In the genomic region with DNA sequence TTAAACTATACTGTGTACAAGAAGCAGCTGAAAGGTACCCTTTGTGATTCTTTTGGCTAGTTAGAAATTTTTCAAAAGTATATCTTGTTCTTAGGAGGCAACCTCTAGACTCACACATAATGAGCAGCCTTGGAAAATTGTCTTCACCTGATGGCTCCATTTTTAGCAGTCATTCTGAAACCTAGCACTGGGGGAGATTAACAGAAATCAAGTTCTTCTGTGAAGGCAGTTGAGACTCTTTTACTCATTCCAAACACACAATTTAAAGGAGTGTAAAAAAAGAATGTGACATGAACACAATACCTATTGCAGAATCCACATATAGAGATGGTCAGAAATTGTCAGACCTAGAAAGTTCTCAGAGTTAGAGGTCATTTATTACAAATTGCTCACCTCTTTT, we compare ENCODE assay signal across 15 cellular contexts.
DNase-seq lines count a peak whose midpoint lies in the region; ATAC-seq and TF ChIP-seq lines count a peak whose summit lies in the region.
"Had no signal": no experiment of that assay in that cellular context is flagged by ENCODE, and none has a peak within 500 bp of the region (broad histone marks: within the 10 kb centered on the region; RNA-seq: fewer than 3 reads in every experiment).

No MANE protein-coding gene starts in this region.

- H3K4me3 Mint-ChIP-seq in CD4-positive, alpha-beta T cell, result peak overlapping the region; percentile 3
- peak overlapping the region; percentile 9 for H3K4me3 Mint-ChIP-seq in activated T-helper 1 cell treated with anti-CD3 and anti-CD28 coated beads, Interleukin-12 subunit alpha, Interleukin-12 subunit beta, Interleukin-2, Interleukin-4 antibody, amounts not matched to agents 30 ng/mL and 10 ng/mL and 1 ng/mL, durations not matched to agents 14 hours and 24 hours and 36 hours

- H3K27me3 Mint-ChIP-seq in CD4-positive, alpha-beta T cell, result no peaks in the 10 kb centered on the region
- no peaks in the 10 kb centered on the region for H3K27me3 Mint-ChIP-seq in activated T-helper 1 cell treated with anti-CD3 and anti-CD28 coated beads, Interleukin-12 subunit alpha, Interleukin-12 subunit beta, Interleukin-2, Interleukin-4 antibody, amounts not matched to agents 30 ng/mL and 10 ng/mL and 1 ng/mL, durations not matched to agents 14 hours and 24 hours and 36 hours (ENCODE audit: insufficient read depth)

- H3K9me3 ChIP-seq in CD4-positive, alpha-beta T cell (ENCODE audit: control insufficient read depth, low read length), result no peaks in the 10 kb centered on the region
- H3K9me3 ChIP-seq: breast epithelium, stomach had no signal

- intact Hi-C loops in CD4-positive, alpha-beta T cell (cut with DNase I, micrococcal nuclease), result loop anchor here in 1 of 2 experiments (5.0 to 10.0 kb wide), 2 partner anchors 53 to 279 kb away; partner anchors contain the start of gene ITGA4
- intact Hi-C loops in activated T-helper 1 cell treated with anti-CD3 and anti-CD28 coated beads, Interleukin-12 subunit alpha, Interleukin-12 subunit beta, Interleukin-2, Interleukin-4 antibody, amounts not matched to agents 30 ng/mL and 10 ng/mL and 1 ng/mL, durations not matched to agents 14 hours and 24 hours and 36 hours (cut with micrococcal nuclease), result loop anchor here (1.0 to 5.0 kb wide), 9 partner anchors 9 to 279 kb away; partner anchors contain the start of gene ITGA4
- intact Hi-C loops in left colon (cut with DNase I, micrococcal nuclease), result no loop called here

- no peaks in the 10 kb centered on the region for H3K27me3 ChIP-seq in CD4-positive, alpha-beta T cell (ENCODE audit: control insufficient read depth, insufficient read depth, low read length)
- H3K27me3 ChIP-seq: breast epithelium, stomach had no signal

- TF ChIP-seq CTCF in CD4-positive, alpha-beta T cell (IDR thresholded peaks at IDR 0.05), result no peak
- no peak for TF ChIP-seq CTCF in GM10248 (IDR thresholded peaks at IDR 0.05; ENCODE audit: control extremely low read depth, extremely low read depth, low read depth, missing control alignments)

- POLR2A ChIA-PET in CD4-positive, alpha-beta T cell (lab: Charles Lee), result interaction anchor here (1.0 kb wide), 1 partner anchor 8 kb away, joined by 4 read pairs; no protein-coding TSS in a partner anchor
- POLR2A ChIA-PET in GM10248 (lab: Yijun Ruan, JAX), result no interaction called here

- H3K36me3 Mint-ChIP-seq in CD4-positive, alpha-beta T cell (ENCODE audit: low read depth), result peaks cover 5% of the 10 kb centered on the region
- H3K36me3 Mint-ChIP-seq in activated T-helper 1 cell treated with anti-CD3 and anti-CD28 coated beads, Interleukin-12 subunit alpha, Interleukin-12 subunit beta, Interleukin-2, Interleukin-4 antibody, amounts not matched to agents 30 ng/mL and 10 ng/mL and 1 ng/mL, durations not matched to agents 14 hours and 24 hours and 36 hours (ENCODE audit: low read depth), result peaks cover 14% of the 10 kb centered on the region

- H3K27ac Mint-ChIP-seq in CD4-positive, alpha-beta T cell, result peak overlapping the region; percentile 53
- H3K27ac Mint-ChIP-seq in activated T-helper 1 cell treated with anti-CD3 and anti-CD28 coated beads, Interleukin-12 subunit alpha, Interleukin-12 subunit beta, Interleukin-2, Interleukin-4 antibody, amounts not matched to agents 30 ng/mL and 10 ng/mL and 1 ng/mL, durations not matched to agents 14 hours and 24 hours and 36 hours, result peak overlapping the region; percentile 57

- CTCF ChIA-PET in CD4-positive, alpha-beta T cell (lab: Charles Lee), result interaction anchor here (0.7 to 2.3 kb wide), 5 partner anchors 8 to 279 kb away, joined by 3 to 7 read pairs (median 3); partner anchors contain the start of gene ITGA4
- CTCF ChIA-PET in GM10248 (lab: Yijun Ruan, JAX), result interaction anchor here (0.7 to 2.9 kb wide), 12 partner anchors 8 to 277 kb away, joined by 3 to 12 read pairs (median 4); no protein-coding TSS in a partner anchor

- H3K27ac ChIP-seq in CD4-positive, alpha-beta T cell (ENCODE audit: low read depth, low read length), result no peak overlapping the region
- H3K27ac ChIP-seq: breast epithelium, stomach had no signal

- H3K4me1 Mint-ChIP-seq in CD4-positive, alpha-beta T cell (ENCODE audit: low read depth), result peaks cover 53% of the 10 kb centered on the region
- peaks cover 56% of the 10 kb centered on the region for H3K4me1 Mint-ChIP-seq in activated T-helper 1 cell treated with anti-CD3 and anti-CD28 coated beads, Interleukin-12 subunit alpha, Interleukin-12 subunit beta, Interleukin-2, Interleukin-4 antibody, amounts not matched to agents 30 ng/mL and 10 ng/mL and 1 ng/mL, durations not matched to agents 14 hours and 24 hours and 36 hours (ENCODE audit: low read depth)

- ATAC-seq in CD4-positive, alpha-beta T cell (ENCODE audit: poor library complexity), result no peak
- peak; percentile 42 for ATAC-seq in GM18511 (IDR thresholded peaks at IDR 0.05; ENCODE audit: unreplicated experiment)
- ATAC-seq in HG02884 (IDR thresholded peaks at IDR 0.05; ENCODE audit: unreplicated experiment), result peak; percentile 72
- ATAC-seq in left colon, result no peak
- ATAC-seq: left cardiac atrium had no signal

- DNase-seq in CD4-positive, alpha-beta T cell, result no peak
- no peak for DNase-seq in activated T-helper 1 cell treated with anti-CD3 and anti-CD28 coated beads, Interleukin-12 subunit alpha, Interleukin-12 subunit beta, Interleukin-2, Interleukin-4 antibody, amounts not matched to agents 30 ng/mL and 10 ng/mL and 1 ng/mL, durations not matched to agents 14 hours and 24 hours and 36 hours (ENCODE audit: low spot score)
- no peak for DNase-seq in GM10248 (ENCODE audit: extremely low spot score)
- DNase-seq in NCI-H510A treated with DMSO at 0.1 percent for 48 hours (lab: John Stamatoyannopoulos, UW), result no peak
- DNase-seq in left colon, result no peak
- DNase-seq in NCI-H1105 treated with DMSO at 0.1 percent for 48 hours (lab: John Stamatoyannopoulos, UW), result no peak
- DNase-seq: hypothalamus, left cardiac atrium, NCI-H2107, NCI-H774, RPMI8226, stomach had no signal

- no peaks in the 10 kb centered on the region for H3K9me3 Mint-ChIP-seq in CD4-positive, alpha-beta T cell
- peaks cover 15% of the 10 kb centered on the region for H3K9me3 Mint-ChIP-seq in activated T-helper 1 cell treated with anti-CD3 and anti-CD28 coated beads, Interleukin-12 subunit alpha, Interleukin-12 subunit beta, Interleukin-2, Interleukin-4 antibody, amounts not matched to agents 30 ng/mL and 10 ng/mL and 1 ng/mL, durations not matched to agents 14 hours and 24 hours and 36 hours

Comparison
In these comparisons a context has a peak if more than half of its experiments do, and no peak if none do; other contexts are left out.
1. ATAC-seq: peak in GM18511 (single experiment) and HG02884 (single experiment); none in CD4-positive, alpha-beta T cell (single experiment) and left colon (single experiment).